ENCODE assay signal across 8 cellular contexts in genomic region chr4:141131738-141132688, GRCh38. TPM values are rescaled to one million over a fixed set of nuclear protein-coding genes. Genes with fewer than 3 reads are reported as not detected.
DNase-seq lines count a peak whose midpoint lies in the region; ATAC-seq and TF ChIP-seq lines count a peak whose summit lies in the region.

No MANE protein-coding gene starts in this region.

- no peaks in the 10 kb centered on the region for H4K20me1 ChIP-seq in BLaER1 treated with 17β-estradiol and CSF1 and Interleukin-3, amounts not matched to agents 10 nM and 100 nM

- no peak for TF ChIP-seq POLR2A in esophagus muscularis mucosa (IDR thresholded peaks at IDR 0.05; ENCODE audit: low read depth)

- peak overlapping the region in 7 of 11 experiments; percentile 39 to 84 (median 61); a peak in 13 of 22 replicates for H3K27ac ChIP-seq in BLaER1 treated with 17β-estradiol and CSF1 and Interleukin-3, amounts not matched to agents 10 nM and 100 nM
- H3K27ac ChIP-seq in SK-N-MC (no peak overlapping the region), esophagus muscularis mucosa (replicated peaks in 1 of 4) (peak overlapping the region; percentile 89 to 95 (median 92))

- peak; percentile 17 for ATAC-seq in GM21528 (IDR thresholded peaks at IDR 0.05; ENCODE audit: low FRiP score, unreplicated experiment)

- peaks cover 7 to 15% (median 10%) of the 10 kb centered on the region in 11 experiments; a peak in 17 of 22 replicates for H3K27me3 ChIP-seq in BLaER1 treated with 17β-estradiol and CSF1 and Interleukin-3, amounts not matched to agents 10 nM and 100 nM
- H3K27me3 ChIP-seq in esophagus muscularis mucosa: no peaks in the 10 kb centered on the region

- TF ChIP-seq CTCF in esophagus muscularis mucosa (IDR thresholded peaks at IDR 0.05): no peak
- TF ChIP-seq CTCF in neural crest cell (conservative IDR thresholded peaks at IDR 0.05): no peak

- peaks cover 36% of the 10 kb centered on the region for H3K4me1 Mint-ChIP-seq in neural crest cell

- intact Hi-C loops in esophagus muscularis mucosa (cut with DNase I): loop anchor here (5.0 to 10.0 kb wide), 3 partner anchors 135 to 757 kb away; partner anchors contain the start of gene SCOC

- H3K9me3 ChIP-seq in BLaER1 treated with 17β-estradiol and CSF1 and Interleukin-3, amounts not matched to agents 10 nM and 100 nM (replicated peaks in 1 of 11): no peaks in the 10 kb centered on the region
- H3K9me3 ChIP-seq in SK-N-MC (ENCODE audit: low read depth, low read length) (no peaks in the 10 kb centered on the region), esophagus muscularis mucosa (no peaks in the 10 kb centered on the region)

- no peaks in the 10 kb centered on the region for H3K36me3 ChIP-seq in BLaER1 treated with 17β-estradiol and CSF1 and Interleukin-3, amounts not matched to agents 10 nM and 100 nM
- no peaks in the 10 kb centered on the region for H3K36me3 ChIP-seq in SK-N-MC (ENCODE audit: insufficient read depth, low read length)
- H3K36me3 ChIP-seq in esophagus muscularis mucosa: no peaks in the 10 kb centered on the region

- no peaks in the 10 kb centered on the region for H3K36me3 Mint-ChIP-seq in neural crest cell (ENCODE audit: low read depth)

- peak overlapping the region; percentile 69 to 90 (median 82) for H3K4me3 ChIP-seq in BLaER1 treated with 17β-estradiol and CSF1 and Interleukin-3, amounts not matched to agents 10 nM and 100 nM
- H3K4me3 ChIP-seq in SK-N-MC (peak overlapping the region; percentile 90), esophagus muscularis mucosa (peak overlapping the region; percentile 78 to 95 (median 90))

- peak overlapping the region in 9 of 11 experiments; percentile 70 to 86 (median 83); a peak in 17 of 22 replicates for H3K9ac ChIP-seq in BLaER1 treated with 17β-estradiol and CSF1 and Interleukin-3, amounts not matched to agents 10 nM and 100 nM
- H3K9ac ChIP-seq in SK-N-MC (ENCODE audit: insufficient read length): peak overlapping the region; percentile 65

- WGBS in esophagus muscularis mucosa: 3% methylated on average over 41 of the region's 71 CpGs

- peak overlapping the region; percentile 89 to 97 (median 94) for H3K4me2 ChIP-seq in BLaER1 treated with 17β-estradiol and CSF1 and Interleukin-3, amounts not matched to agents 10 nM and 100 nM

- H3K27me3 Mint-ChIP-seq in neural crest cell (ENCODE audit: low read depth): peaks cover 40% of the 10 kb centered on the region

- no peak overlapping the region for H3K27ac Mint-ChIP-seq in neural crest cell (ENCODE audit: unreplicated experiment)

- TF ChIP-seq EP300 in esophagus muscularis mucosa (IDR thresholded peaks at IDR 0.05): no peak

- peaks cover 17 to 42% (median 39%) of the 10 kb centered on the region in 10 experiments for H3K4me1 ChIP-seq in BLaER1 treated with 17β-estradiol and CSF1 and Interleukin-3, amounts not matched to agents 10 nM and 100 nM
- peaks cover 17 to 55% (median 49%) of the 10 kb centered on the region in 4 donors for H3K4me1 ChIP-seq in esophagus muscularis mucosa

- H3K4me3 Mint-ChIP-seq in neural crest cell: peak overlapping the region; percentile 93

- DNase-seq in SK-N-MC (ENCODE audit: low read depth, low spot score): no peak
- DNase-seq in esophagus muscularis mucosa (ENCODE audit: extremely low spot score): no peak
- DNase-seq in neural crest cell (ENCODE audit: low read depth, low spot score): peak; percentile 32
- no peak for DNase-seq in NK-92 (lab: John Stamatoyannopoulos, UW; ENCODE audit: unreplicated experiment)
- no peak for DNase-seq in NAMALWA (ENCODE audit: low spot score)
- no peak for DNase-seq in HuH-7.5 (ENCODE audit: low spot score)

- no peaks in the 10 kb centered on the region for H3K9me3 Mint-ChIP-seq in neural crest cell

RNA-seq across cellular contexts. Expression of gene RNF150, which starts 1.3 kb away (rescaled TPM):
- total RNA-seq in esophagus muscularis mucosa (10 to 100 TPM; 33.1 to 53.3 (median 43.6) TPM), neural crest cell (21.0 and 23.3 TPM in 2 replicates)
